Comparison of ENCODE assay signal across 15 cellular contexts in the genomic region with DNA sequence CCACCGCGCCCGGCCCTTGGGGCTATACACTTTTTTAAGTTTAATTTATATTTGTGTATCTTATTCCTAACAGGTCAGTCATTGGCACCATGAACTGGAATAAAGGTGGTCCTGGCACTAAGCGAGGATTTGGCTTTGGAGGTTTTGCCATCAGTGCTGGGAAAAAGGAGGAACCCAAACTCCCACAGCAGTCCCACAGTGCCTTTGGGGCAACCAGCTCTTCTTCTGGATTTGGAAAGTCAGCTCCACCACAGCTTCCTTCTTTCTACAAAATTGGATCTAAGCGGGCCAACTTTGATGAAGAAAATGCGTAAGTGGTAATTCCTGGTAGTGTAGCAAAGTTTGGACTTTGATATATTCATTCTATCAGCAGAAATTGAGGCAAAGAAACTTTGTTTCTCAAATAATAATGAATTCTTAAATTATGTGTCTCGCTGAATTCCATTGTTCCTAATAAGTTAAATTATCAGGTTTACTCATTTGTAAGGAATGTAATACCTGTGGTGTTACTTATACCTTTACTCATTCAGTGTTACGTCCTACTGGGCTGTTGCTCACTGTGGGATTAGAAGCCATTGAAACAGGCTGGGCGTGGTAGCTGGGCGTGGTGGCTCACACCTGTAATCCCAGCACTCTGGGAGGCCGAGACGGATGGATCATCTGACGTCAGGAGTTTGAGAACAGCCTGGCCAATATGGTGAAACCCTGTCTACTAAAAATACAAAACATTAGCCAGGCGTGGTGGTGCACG.
"Had no signal": no experiment of that assay in that cellular context is flagged by ENCODE, and none has a peak within 500 bp of the region (broad histone marks: within the 10 kb centered on the region; RNA-seq: fewer than 3 reads in every experiment).

No MANE protein-coding gene starts in this region.

- H3K27me3 Mint-ChIP-seq: activated naive CD8-positive, alpha-beta T cell; brain; naive thymus-derived CD4-positive, alpha-beta T cell; stimulated activated memory B cell treated with anti-CD40 and anti-IgM and Interleukin-4, amounts not matched to agents 10 μg/mL and 1 μg/mL and 100 μg/mL, for 72 hours had no signal

- H3K27ac Mint-ChIP-seq: activated naive CD8-positive, alpha-beta T cell; stimulated activated memory B cell treated with anti-CD40 and anti-IgM and Interleukin-4, amounts not matched to agents 10 μg/mL and 1 μg/mL and 100 μg/mL, for 72 hours; WTC11 had no signal

- FAIRE-seq: TTC549 had no signal

- H3K27ac ChIP-seq: parathyroid adenoma, tibial artery had no signal

- H3K4me3 Mint-ChIP-seq: activated naive CD8-positive, alpha-beta T cell; brain; naive thymus-derived CD4-positive, alpha-beta T cell; stimulated activated memory B cell treated with anti-CD40 and anti-IgM and Interleukin-4, amounts not matched to agents 10 μg/mL and 1 μg/mL and 100 μg/mL, for 72 hours; WTC11 had no signal

- H3K9me3 Mint-ChIP-seq: brain; naive thymus-derived CD4-positive, alpha-beta T cell; stimulated activated memory B cell treated with anti-CD40 and anti-IgM and Interleukin-4, amounts not matched to agents 10 μg/mL and 1 μg/mL and 100 μg/mL, for 72 hours; WTC11 had no signal

- ATAC-seq: naive thymus-derived CD4-positive, alpha-beta T cell; stimulated activated memory B cell treated with anti-CD40 and anti-IgM and Interleukin-4, amounts not matched to agents 10 μg/mL and 1 μg/mL and 100 μg/mL, for 72 hours; WTC11 had no signal

- H3K4me3 ChIP-seq: tibial artery had no signal

- H2AFZ ChIP-seq: parathyroid adenoma had no signal

- H3K9me3 ChIP-seq: tibial artery had no signal

- DNase-seq: activated CD4-positive, alpha-beta T cell treated with anti-CD3 and anti-CD28 coated beads for 4 hours; activated CD8-positive, alpha-beta memory T cell treated with anti-CD3 and anti-CD28 coated beads, Interleukin-2, amount 50 U/mL, for 48 hours; activated gamma-delta T cell treated with Interleukin-2 at 50 U/mL for 16 hours; amniotic stem cell; effector CD8-positive, alpha-beta T cell; naive thymus-derived CD4-positive, alpha-beta T cell; stimulated activated CD4-positive, alpha-beta T cell treated with anti-CD3 and anti-CD28 coated beads, Interleukin-2, amount 100 ng/mL, for 48 hours; T-helper 2 cell; tibial artery had no signal

- H3K4me1 Mint-ChIP-seq: WTC11 had no signal

- H3K9ac ChIP-seq: parathyroid adenoma had no signal

- H3K27me3 ChIP-seq: tibial artery had no signal
